In the genomic region with DNA sequence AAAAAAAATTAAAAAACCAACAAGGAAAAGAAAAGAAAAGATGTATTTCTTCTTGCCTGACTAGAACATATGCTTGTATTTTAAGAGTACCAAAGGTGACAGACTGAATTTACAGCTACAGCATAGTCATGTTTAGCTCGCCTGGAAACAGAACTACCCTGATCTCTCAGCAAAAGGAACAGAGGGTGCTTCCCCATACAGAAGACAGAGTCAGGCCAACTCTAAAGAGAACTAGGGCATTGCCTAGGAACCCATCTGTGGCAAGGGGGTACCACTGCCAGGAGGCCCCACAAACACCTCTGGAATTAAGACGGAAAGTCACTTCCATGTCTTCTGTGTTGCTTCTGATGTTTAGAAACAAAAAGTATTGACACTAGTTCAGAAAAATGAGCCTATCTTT, we compare ENCODE assay signal across 11 cellular contexts.
DNase-seq lines count a peak whose midpoint lies in the region; ATAC-seq, FAIRE-seq and TF ChIP-seq lines count a peak whose summit lies in the region.
"Had no signal": no experiment of that assay in that cellular context is flagged by ENCODE, and none has a peak within 500 bp of the region (broad histone marks: within the 10 kb centered on the region; RNA-seq: fewer than 3 reads in every experiment).

No MANE protein-coding gene starts in this region.

- ATAC-seq in HG02610 (IDR thresholded peaks at IDR 0.05; ENCODE audit: unreplicated experiment) = peak; percentile 24
- no peak for ATAC-seq in central memory CD8-positive, alpha-beta T cell (replicated peaks; ENCODE audit: extremely low read depth, poor library complexity, severe bottlenecking)
- ATAC-seq in pancreas = no peak
- no peak for ATAC-seq in GM21423 (IDR thresholded peaks at IDR 0.05; ENCODE audit: unreplicated experiment)

- H3K9me3 ChIP-seq in pancreas = no peaks in the 10 kb centered on the region
- H3K9me3 ChIP-seq: spleen had no signal

- H3K27me3 Mint-ChIP-seq in central memory CD8-positive, alpha-beta T cell = no peaks in the 10 kb centered on the region
- H3K27me3 Mint-ChIP-seq in nephron (ENCODE audit: low read depth) = no peaks in the 10 kb centered on the region

- TF ChIP-seq CTCF in 22Rv1 (IDR thresholded peaks at IDR 0.05) = no peak
- TF ChIP-seq CTCF in nephron (IDR thresholded peaks at IDR 0.05; ENCODE audit: unreplicated experiment in 3 of 3) = no peak
- no peak for TF ChIP-seq CTCF in pancreas (IDR thresholded peaks at IDR 0.05)
- no peak for TF ChIP-seq CTCF in GM10266 (IDR thresholded peaks at IDR 0.05; ENCODE audit: control insufficient read depth, insufficient read depth, low read depth, missing control alignments)

- 93% methylated on average over 2 of the region's 2 CpGs for WGBS in pancreas, 2 donors

- peak overlapping the region; percentile 64 for H3K27ac Mint-ChIP-seq in central memory CD8-positive, alpha-beta T cell (ENCODE audit: low read depth)
- peak overlapping the region; percentile 91 to 100 (median 94) for H3K27ac Mint-ChIP-seq in nephron

- H3K4me3 ChIP-seq in pancreas = no peak overlapping the region
- H3K4me3 ChIP-seq: spleen had no signal

- no peaks in the 10 kb centered on the region for H3K36me3 ChIP-seq in pancreas
- H3K36me3 ChIP-seq: spleen had no signal

- no peaks in the 10 kb centered on the region for H3K27me3 ChIP-seq in pancreas
- H3K27me3 ChIP-seq: spleen had no signal

- peaks cover 5 to 23% (median 20%) of the 10 kb centered on the region in 3 donors for H3K4me1 ChIP-seq in pancreas

- FAIRE-seq in pancreas (lab: Jason Lieb, UNC) = no peak

- intact Hi-C loops in pancreas (cut with DNase I) = no loop called here

- no peak overlapping the region for H3K4me3 Mint-ChIP-seq in central memory CD8-positive, alpha-beta T cell
- H3K4me3 Mint-ChIP-seq in nephron = peak overlapping the region in 2 of 3 experiments; percentile 5 to 32

- H3K4me1 Mint-ChIP-seq in central memory CD8-positive, alpha-beta T cell = peaks cover 18% of the 10 kb centered on the region
- peaks cover 44% of the 10 kb centered on the region for H3K4me1 Mint-ChIP-seq in nephron

- peaks cover 10% of the 10 kb centered on the region for H3K9me3 Mint-ChIP-seq in central memory CD8-positive, alpha-beta T cell
- H3K9me3 Mint-ChIP-seq in nephron = no peaks in the 10 kb centered on the region

- H3K27ac ChIP-seq in 22Rv1 (peak overlapping the region; percentile 37), pancreas (no peak overlapping the region)

- DNase-seq in central memory CD8-positive, alpha-beta T cell (ENCODE audit: low spot score in 2 of 2) = no peak
- DNase-seq in pancreas = no peak
- no peak for DNase-seq in iPS-NIHi7 (ENCODE audit: extremely low spot score)
- DNase-seq in GM10266 (ENCODE audit: extremely low spot score) = no peak
- DNase-seq: NCI-H1092 treated with DMSO at 0.1 percent for 48 hours; spleen; stimulated activated naive CD4-positive, alpha-beta T cell had no signal

- H3K36me3 Mint-ChIP-seq in central memory CD8-positive, alpha-beta T cell (ENCODE audit: insufficient read depth) = peaks cover 13% of the 10 kb centered on the region
- no peaks in the 10 kb centered on the region for H3K36me3 Mint-ChIP-seq in nephron (ENCODE audit: low read depth)
